In the genomic region with DNA sequence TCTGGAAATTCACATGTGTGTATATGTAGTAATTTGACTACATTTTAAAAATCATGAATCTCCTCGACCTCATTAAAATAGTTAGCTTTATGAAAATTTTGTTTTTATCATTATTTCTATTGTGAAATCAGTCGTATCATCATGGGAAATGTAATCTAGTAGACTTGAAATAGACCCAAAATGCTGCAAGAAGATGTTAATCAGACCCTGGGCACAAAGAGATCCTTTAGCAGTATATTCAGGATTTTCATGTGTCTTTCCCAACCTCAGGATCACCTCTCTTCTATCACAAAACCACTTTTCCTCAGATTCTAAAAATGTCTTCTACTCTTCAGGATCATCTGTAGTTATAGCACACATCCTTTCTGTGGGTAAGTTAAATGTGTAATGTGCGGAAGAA, we compare ENCODE assay signal across 32 cellular contexts.
DNase-seq lines count a peak whose midpoint lies in the region; ATAC-seq and TF ChIP-seq lines count a peak whose summit lies in the region.
"Had no signal": no experiment of that assay in that cellular context is flagged by ENCODE, and none has a peak within 500 bp of the region (broad histone marks: within the 10 kb centered on the region; RNA-seq: fewer than 3 reads in every experiment).

No MANE protein-coding gene starts in this region.

- no peak overlapping the region for H3K4me2 ChIP-seq in IMR-90 (ENCODE audit: low read depth, low read length)

- H3K27me3 Mint-ChIP-seq in CD4-positive, alpha-beta T cell = no peaks in the 10 kb centered on the region
- H3K27me3 Mint-ChIP-seq in Calu3 (ENCODE audit: unreplicated experiment) = no peaks in the 10 kb centered on the region
- H3K27me3 Mint-ChIP-seq: activated CD4-positive, alpha-beta T cell treated with anti-CD3 and anti-CD28 coated beads for 36 hours; activated CD8-positive, alpha-beta T cell treated with anti-CD3 and anti-CD28 coated beads for 36 hours; activated naive CD4-positive, alpha-beta T cell treated with anti-CD3 and anti-CD28 coated beads, Interleukin-2, amount 10 ng/mL, durations not matched to agents 7 days and 5 days; activated T-helper 17 cell treated with anti-CD3 and anti-CD28 coated beads, Interleukin-2, amount 50 U/mL, for 72 hours; IgD-negative memory B cell had no signal

- no peak for TF ChIP-seq CTCF in CD4-positive, alpha-beta T cell (IDR thresholded peaks at IDR 0.05)
- no peak for TF ChIP-seq CTCF in IMR-90 (conservative IDR thresholded peaks at IDR 0.05; ENCODE audit: low read depth, low read length)
- no peak for TF ChIP-seq CTCF in Calu3 (IDR thresholded peaks at IDR 0.05; ENCODE audit: unreplicated experiment)

- H2AFZ ChIP-seq in IMR-90 (replicated peaks; ENCODE audit: low read length, poor library complexity) = no peak overlapping the region

- H3K4me3 Mint-ChIP-seq in CD4-positive, alpha-beta T cell = no peak overlapping the region
- H3K4me3 Mint-ChIP-seq in Calu3 (ENCODE audit: low read depth, unreplicated experiment) = no peak overlapping the region
- H3K4me3 Mint-ChIP-seq: activated CD4-positive, alpha-beta T cell treated with anti-CD3 and anti-CD28 coated beads for 36 hours; activated CD8-positive, alpha-beta T cell treated with anti-CD3 and anti-CD28 coated beads for 36 hours; activated naive CD4-positive, alpha-beta T cell treated with anti-CD3 and anti-CD28 coated beads, Interleukin-2, amount 10 ng/mL, durations not matched to agents 7 days and 5 days; activated T-helper 17 cell treated with anti-CD3 and anti-CD28 coated beads, Interleukin-2, amount 50 U/mL, for 72 hours; HFFc6; IgD-negative memory B cell had no signal

- WGBS in IMR-90 (ENCODE audit: extremely low coverage in 2 of 2, insufficient read length in 1 of 2), 2 experiments = no CpG with 5 or more reads among the region's 3 CpGs

- no peaks in the 10 kb centered on the region; the same call in 1 of the 2 replicates for H3K4me1 ChIP-seq in IMR-90 (ENCODE audit: control insufficient read depth, insufficient read depth, low read length)
- H3K4me1 ChIP-seq: Caco-2 had no signal

- H3K4me3 ChIP-seq in IMR-90 (ENCODE audit: insufficient read depth, low read depth, low read length) = no peak overlapping the region
- H3K4me3 ChIP-seq: ascending aorta, cardiac muscle cell, heart right ventricle, left ventricle myocardium inferior, prostate gland, testis had no signal

- peaks cover 19% of the 10 kb centered on the region for H3K36me3 ChIP-seq in IMR-90 (ENCODE audit: control insufficient read depth, insufficient read depth, low read length)
- H3K36me3 ChIP-seq: prostate gland had no signal

- no peak overlapping the region for H3K14ac ChIP-seq in IMR-90 (replicated peaks; ENCODE audit: low read depth, low read length)

- H3K27me3 ChIP-seq in CD4-positive, alpha-beta T cell (ENCODE audit: control insufficient read depth, insufficient read depth, low read length) = no peaks in the 10 kb centered on the region
- H3K27me3 ChIP-seq in IMR-90 (ENCODE audit: control insufficient read depth, insufficient read depth, low read length) = no peaks in the 10 kb centered on the region
- H3K27me3 ChIP-seq: ascending aorta, cardiac muscle cell, heart right ventricle, testis had no signal

- H3K4me1 Mint-ChIP-seq in CD4-positive, alpha-beta T cell (ENCODE audit: low read depth) = peaks cover 57% of the 10 kb centered on the region
- peaks cover 8% of the 10 kb centered on the region for H3K4me1 Mint-ChIP-seq in Calu3 (ENCODE audit: low read depth, unreplicated experiment)

- peaks cover 5% of the 10 kb centered on the region; the same call in 1 of the 2 replicates for H3K9me1 ChIP-seq in IMR-90 (ENCODE audit: insufficient read depth, low read length)

- H3K9me3 ChIP-seq in CD4-positive, alpha-beta T cell (ENCODE audit: control insufficient read depth, low read length) = no peaks in the 10 kb centered on the region
- no peaks in the 10 kb centered on the region for H3K9me3 ChIP-seq in IMR-90 (ENCODE audit: control insufficient read depth, insufficient read depth, low read length)
- H3K9me3 ChIP-seq: ascending aorta, Caco-2, heart right ventricle, left ventricle myocardium inferior, prostate gland, testis had no signal

- peaks cover 87% of the 10 kb centered on the region for H3K36me3 Mint-ChIP-seq in CD4-positive, alpha-beta T cell (ENCODE audit: low read depth)
- peaks cover 19% of the 10 kb centered on the region for H3K36me3 Mint-ChIP-seq in Calu3 (ENCODE audit: insufficient read depth, unreplicated experiment)

- no peak for TF ChIP-seq POLR2A in IMR-90 (IDR thresholded peaks at IDR 0.05; ENCODE audit: low read depth, low read length)

- H3K18ac ChIP-seq in IMR-90 (ENCODE audit: low read depth, low read length) = no peak overlapping the region

- H3K79me1 ChIP-seq in IMR-90 (ENCODE audit: low read depth in 1 of 2, low read length in 2 of 2) = peaks cover 7 to 26% of the 10 kb centered on the region in 2 experiments; a peak in 3 of 4 replicates

- no peak overlapping the region for H4K8ac ChIP-seq in IMR-90 (ENCODE audit: low read depth in 2 of 2, low read length in 2 of 2)

- CTCF ChIA-PET in CD4-positive, alpha-beta T cell (lab: Charles Lee) = interaction anchor here (0.6 to 1.0 kb wide), 3 partner anchors 13 to 76 kb away, joined by 3 to 4 read pairs (median 3); no protein-coding TSS in a partner anchor
- CTCF ChIA-PET in IMR-90 (lab: Yijun Ruan, JAX) (no interaction called here), Calu3 (lab: Charles Lee) (no interaction called here)

- dilution Hi-C loops in IMR-90 (cut with HindIII; ENCODE audit: low sequenced_read_pairs, unreplicated experiment) = no loop called here

- no TSS peak for BruUV-seq in IMR-90 (replicated peaks; lab: Mats Ljungman, UMichigan)
- no TSS peak for BruUV-seq in Calu3 (replicated peaks; lab: Mats Ljungman, UMichigan)

- H3K27ac Mint-ChIP-seq in CD4-positive, alpha-beta T cell = peak overlapping the region; percentile 92
- H3K27ac Mint-ChIP-seq in Calu3 (ENCODE audit: unreplicated experiment) = no peak overlapping the region
- H3K27ac Mint-ChIP-seq: activated CD4-positive, alpha-beta T cell treated with anti-CD3 and anti-CD28 coated beads for 36 hours; activated CD8-positive, alpha-beta T cell treated with anti-CD3 and anti-CD28 coated beads for 36 hours; activated naive CD4-positive, alpha-beta T cell treated with anti-CD3 and anti-CD28 coated beads, Interleukin-2, amount 10 ng/mL, durations not matched to agents 7 days and 5 days; HFFc6 had no signal

- intact Hi-C loops in CD4-positive, alpha-beta T cell (cut with DNase I, micrococcal nuclease) = loop anchor here in 1 of 2 experiments (5.0 kb wide), 1 partner anchor 76 kb away; a partner anchor contains a TSS
- intact Hi-C loops in IMR-90 (cut with micrococcal nuclease) = no loop called here
- intact Hi-C loops in sciatic nerve (cut with DNase I) = no loop called here
- intact Hi-C loops in Calu3 (cut with micrococcal nuclease; ENCODE audit: unreplicated experiment) = no loop called here

- no peak overlapping the region for H2BK20ac ChIP-seq in IMR-90 (ENCODE audit: low read depth, low read length)

- H3K27ac ChIP-seq in CD4-positive, alpha-beta T cell (ENCODE audit: low read depth, low read length) = no peak overlapping the region
- no peak overlapping the region for H3K27ac ChIP-seq in IMR-90 (ENCODE audit: insufficient read depth, low read length)
- H3K27ac ChIP-seq: cardiac muscle cell, left ventricle myocardium inferior, prostate gland had no signal

- no peak overlapping the region for H4K5ac ChIP-seq in IMR-90 (ENCODE audit: low read depth, low read length)

- ATAC-seq in CD4-positive, alpha-beta T cell (ENCODE audit: poor library complexity) = no peak
- no peak for ATAC-seq in IMR-90 (ENCODE audit: low read depth)
- peak; percentile 62 for ATAC-seq in sciatic nerve
- ATAC-seq in GM21390 (IDR thresholded peaks at IDR 0.05; ENCODE audit: unreplicated experiment) = no peak
- ATAC-seq: activated CD4-positive, alpha-beta T cell treated with anti-CD3 and anti-CD28 coated beads for 36 hours; activated CD8-positive, alpha-beta T cell treated with anti-CD3 and anti-CD28 coated beads for 36 hours; activated T-helper 17 cell treated with anti-CD3 and anti-CD28 coated beads, Interleukin-2, amount 50 U/mL, for 72 hours; heart right ventricle had no signal

- no peak overlapping the region for H4K91ac ChIP-seq in IMR-90 (ENCODE audit: insufficient read depth, low read depth, low read length)

- no peak overlapping the region for H3K56ac ChIP-seq in IMR-90 (ENCODE audit: extremely low read depth, insufficient read depth, low read length)

- H3K4ac ChIP-seq in IMR-90 (ENCODE audit: low read depth, low read length) = no peak overlapping the region

- no peak overlapping the region for H2AK5ac ChIP-seq in IMR-90 (ENCODE audit: low read depth, low read length)

- no peak overlapping the region for H3K9ac ChIP-seq in IMR-90 (ENCODE audit: low read depth, low read length)

- no peak overlapping the region for H2BK120ac ChIP-seq in IMR-90 (ENCODE audit: low read depth, low read length)

- POLR2A ChIA-PET in CD4-positive, alpha-beta T cell (lab: Charles Lee) = interaction anchor here (0.7 to 1.3 kb wide), 3 partner anchors 49 to 227 kb away, joined by 3 to 4 read pairs (median 3); no protein-coding TSS in a partner anchor
- POLR2A ChIA-PET in IMR-90 (lab: Charles Lee; ENCODE audit: unreplicated experiment) = interaction anchor here (0.5 kb wide), 1 partner anchor 75 kb away, joined by 11 read pairs; no protein-coding TSS in a partner anchor

- no peaks in the 10 kb centered on the region for H3K9me3 Mint-ChIP-seq in CD4-positive, alpha-beta T cell
- no peaks in the 10 kb centered on the region for H3K9me3 Mint-ChIP-seq in Calu3 (ENCODE audit: low read depth, unreplicated experiment)
- H3K9me3 Mint-ChIP-seq: activated CD8-positive, alpha-beta T cell treated with anti-CD3 and anti-CD28 coated beads for 36 hours; activated naive CD4-positive, alpha-beta T cell treated with anti-CD3 and anti-CD28 coated beads, Interleukin-2, amount 10 ng/mL, durations not matched to agents 7 days and 5 days; activated T-helper 17 cell treated with anti-CD3 and anti-CD28 coated beads, Interleukin-2, amount 50 U/mL, for 72 hours; HFFc6; IgD-negative memory B cell had no signal

- no peak for TF ChIP-seq RAD21 in IMR-90 (IDR thresholded peaks at IDR 0.05; ENCODE audit: low read length)

- in situ Hi-C loops in IMR-90 (cut with MboI; ENCODE audit: low sequenced_read_pairs) = no loop called here

- no peak overlapping the region for H3K23ac ChIP-seq in IMR-90 (ENCODE audit: low read depth, low read length)

- H2BK15ac ChIP-seq in IMR-90 (ENCODE audit: low read depth, low read length) = no peak overlapping the region

- H4K20me1 ChIP-seq in IMR-90 (ENCODE audit: insufficient read depth, low read length) = no peaks in the 10 kb centered on the region

- DNase-seq in CD4-positive, alpha-beta T cell = no peak
- DNase-seq in IMR-90 = no peak
- peak; percentile 38 for DNase-seq in fibroblast of gingiva (ENCODE audit: low read depth)
- DNase-seq in sciatic nerve (ENCODE audit: low spot score) = no peak
- DNase-seq in DMS153 treated with DMSO at 0.1 percent for 48 hours (lab: John Stamatoyannopoulos, UW; ENCODE audit: unreplicated experiment) = no peak
- no peak for DNase-seq in Calu3
- DNase-seq: ACHN; activated CD4-positive, alpha-beta T cell treated with anti-CD3 and anti-CD28 coated beads for 36 hours; activated CD8-positive, alpha-beta memory T cell treated with anti-CD3 and anti-CD28 coated beads, Interleukin-2, amount 50 U/mL, for 48 hours; activated CD8-positive, alpha-beta T cell treated with anti-CD3 and anti-CD28 coated beads for 36 hours; activated naive CD4-positive, alpha-beta T cell treated with anti-CD3 and anti-CD28 coated beads, Interleukin-2, amount 10 ng/mL, durations not matched to agents 7 days and 5 days; Caco-2; DMS79; effector CD4-positive, alpha-beta T cell; GOT3; heart right ventricle; HFFc6; left ventricle myocardium inferior; NCI-H1092; NCI-H1694; NCI-H82; occipital lobe; SHP77 treated with DMSO at 0.1 percent for 48 hours; stimulated activated naive CD4-positive, alpha-beta T cell; T-helper 9 cell; testis had no signal

- H2BK5ac ChIP-seq in IMR-90 (ENCODE audit: low read depth, low read length, poor library complexity, severe bottlenecking) = no peak overlapping the region

- H2AK9ac ChIP-seq in IMR-90 (replicated peaks; ENCODE audit: low read depth, low read length, poor library complexity) = no peak overlapping the region
